In the genomic region with DNA sequence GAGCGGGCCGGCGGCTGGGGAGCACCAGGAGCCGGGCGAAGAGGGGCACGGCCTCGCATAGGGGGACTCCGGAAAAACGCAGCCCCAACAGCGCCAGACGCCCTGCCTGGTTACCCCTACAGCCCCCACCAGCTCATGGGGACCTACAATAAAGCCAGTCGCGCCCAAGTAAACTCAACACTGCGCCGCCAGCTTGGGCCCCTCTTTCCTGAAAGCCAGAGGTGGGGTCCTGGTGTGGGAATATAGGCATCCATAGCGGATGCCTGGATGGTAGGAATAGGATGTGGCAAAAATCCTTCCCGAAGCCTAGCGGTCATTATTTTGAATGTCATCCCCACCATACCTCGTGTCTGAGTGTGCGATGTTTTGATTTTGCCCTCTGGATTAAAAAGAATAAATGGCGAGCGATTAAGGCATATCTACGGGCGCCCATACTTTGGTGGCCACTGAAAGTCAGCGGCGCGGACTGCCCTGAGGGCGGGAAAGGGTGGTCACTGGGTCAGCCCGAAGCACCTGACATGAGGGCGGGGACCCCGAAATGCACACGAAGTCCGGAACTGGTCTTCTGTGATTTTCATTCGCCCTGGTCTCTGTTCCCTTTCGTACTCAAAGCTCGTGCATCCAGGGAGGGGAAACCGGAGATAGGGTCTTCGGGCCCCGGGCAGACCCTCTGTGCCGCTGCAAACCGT, we compare ENCODE assay signal across 8 cellular contexts. TPM values are rescaled to one million over a fixed set of nuclear protein-coding genes. Genes with fewer than 3 reads are reported as not detected.
DNase-seq lines count a peak whose midpoint lies in the region; ATAC-seq and TF ChIP-seq lines count a peak whose summit lies in the region.

Gene NHLRC3 (plus strand): TSS at position 577 of the 689 bp plus-strand sequence. CDS start 184 bp downstream, outside the sequence.
Gene PROSER1 (minus strand): TSS at position 210 of the 689 bp plus-strand sequence. CDS start 847 bp downstream, outside the sequence.

- TF ChIP-seq CTCF in epithelial cell of proximal tubule (conservative IDR thresholded peaks at IDR 0.05; ENCODE audit: low read depth, low read length): no peak

- ATAC-seq in GM21447 (IDR thresholded peaks at IDR 0.05; ENCODE audit: unreplicated experiment): peak; percentile 73

- peak; percentile 95 for DNase-seq in Caki2 (ENCODE audit: low read depth)
- peak; percentile 56 for DNase-seq in HuH-7 (ENCODE audit: low spot score)
- DNase-seq in OCI-M2 (lab: John Stamatoyannopoulos, UW; ENCODE audit: unreplicated experiment): peak; percentile 73
- peak; percentile 71 for DNase-seq in activated T-cell treated with anti-CD3 and anti-CD28 coated beads for 48 hours (ENCODE audit: low read depth)
- peak; percentile 68 for DNase-seq in epithelial cell of proximal tubule (ENCODE audit: low read depth)
- peak; percentile 96 for DNase-seq in mucosa of gallbladder (ENCODE audit: low spot score)
- peak; percentile 66 to 69 for DNase-seq in stimulated activated CD8-positive, alpha-beta memory T cell treated with anti-CD3 and anti-CD28 coated beads, Interleukin-4, amount 100 ng/mL, for 4 hours (ENCODE audit: low read depth in 2 of 2, low spot score in 1 of 2)

- H3K4me3 ChIP-seq in epithelial cell of proximal tubule (ENCODE audit: low read depth, low read length): peak within 1 kb of the TSS; percentile 78

- in situ Hi-C loops in Caki2 (cut with HindIII; ENCODE audit: low pct_unique_long_range_greater_than_20kb, low sequenced_read_pairs): no loop called here

RNA-seq across cellular contexts. Expression of gene NHLRC3, which starts in this region (rescaled TPM):
- total RNA-seq in Caki2 (2014; rRNA removed; shearing (Covaris generic); ENCODE audit: low replicate concordance): 11.9 and 17.1 TPM in 2 replicates
- 6.6 and 7.9 TPM in 2 replicates for total RNA-seq in epithelial cell of proximal tubule
- 27.4 TPM for total RNA-seq in mucosa of gallbladder

RNA-seq across cellular contexts. Expression of gene PROSER1, which starts in this region (rescaled TPM):
- 2.2 and 9.5 TPM in 2 replicates for total RNA-seq in Caki2 (2014; rRNA removed; shearing (Covaris generic); ENCODE audit: low replicate concordance)
- 13.5 and 24.6 TPM in 2 replicates for total RNA-seq in epithelial cell of proximal tubule
- 27.4 TPM for total RNA-seq in mucosa of gallbladder

Comparison
In these comparisons a context has a peak if more than half of its experiments do, and no peak if none do; other contexts are left out.
1. Peak in every context shown above with its lines: DNase-seq, ATAC-seq and H3K4me3 ChIP-seq.